ENCODE assay signal across 8 cellular contexts in genomic region chr2:230218411-230218810, GRCh38. TPM values are rescaled to one million over a fixed set of nuclear protein-coding genes. Genes with fewer than 3 reads are reported as not detected.
A peak's percentile ranks its signal among the peaks of the same experiment; 100 is the strongest.
DNase-seq lines count a peak whose midpoint lies in the region; ATAC-seq and TF ChIP-seq lines count a peak whose summit lies in the region.

No MANE protein-coding gene starts in this region.

- in situ Hi-C loops in KBM-7 (cut with MboI; ENCODE audit: low pct_unique_long_range_greater_than_20kb, low sequenced_read_pairs): no loop called here
- in situ Hi-C loops in ACHN (cut with HindIII; ENCODE audit: low pct_ligation_motif_present, low pct_unique_long_range_greater_than_20kb, low sequenced_read_pairs): no loop called here

- H3K36me3 Mint-ChIP-seq in mesothelial cell of epicardium: peaks cover 17% of the 10 kb centered on the region

- H3K9me3 ChIP-seq in adipocyte (ENCODE audit: control insufficient read depth, low read length): no peaks in the 10 kb centered on the region

- peak overlapping the region; percentile 30 for H3K4me3 Mint-ChIP-seq in mesothelial cell of epicardium

- H3K9ac ChIP-seq in adipocyte (ENCODE audit: low read length): no peak overlapping the region

- peaks cover 27% of the 10 kb centered on the region for H3K4me1 Mint-ChIP-seq in mesothelial cell of epicardium

- H3K27me3 Mint-ChIP-seq in mesothelial cell of epicardium (ENCODE audit: low read depth): no peaks in the 10 kb centered on the region

- TF ChIP-seq CTCF in mesothelial cell of epicardium (IDR thresholded peaks at IDR 0.05; ENCODE audit: unreplicated experiment): no peak

- no peaks in the 10 kb centered on the region for H3K9me3 Mint-ChIP-seq in mesothelial cell of epicardium

- peak overlapping the region; percentile 100 for H3K4me3 ChIP-seq in adipocyte (ENCODE audit: low read length)

- DNase-seq in CD1c-positive myeloid dendritic cell (ENCODE audit: extremely low spot score) (peak; percentile 73), KBM-7 (peak; percentile 77), adipocyte (ENCODE audit: low read depth) (peak; percentile 17), mesothelial cell of epicardium (ENCODE audit: low spot score in 2 of 2, unreplicated experiment in 2 of 2) (no peak), ACHN (no peak), SHP77 treated with DMSO at 0.1 percent for 48 hours (lab: John Stamatoyannopoulos, UW) (no peak), HK-2 (ENCODE audit: unreplicated experiment) (no peak)

- H3K4me1 ChIP-seq in adipocyte (ENCODE audit: control insufficient read depth, insufficient read depth, low read length): peaks cover 5% of the 10 kb centered on the region

- no peak for ATAC-seq in GM21529 (IDR thresholded peaks at IDR 0.05; ENCODE audit: unreplicated experiment)

- H3K27me3 ChIP-seq in adipocyte (replicated peaks; ENCODE audit: control insufficient read depth, insufficient read depth, low read length): no peaks in the 10 kb centered on the region

- peaks cover 28% of the 10 kb centered on the region for H3K36me3 ChIP-seq in adipocyte (ENCODE audit: control insufficient read depth, insufficient read depth, low read length, severe bottlenecking)

- H3K27ac Mint-ChIP-seq in mesothelial cell of epicardium: peak overlapping the region; percentile 22

RNA-seq across cellular contexts. Expression of gene SP110, which starts 1.4 kb away (rescaled TPM):
- total RNA-seq in mesothelial cell of epicardium: 28.8 to 30.9 TPM (median 29.6 TPM) in 3 replicates

RNA-seq across cellular contexts. Expression of gene SP140, which starts 7.1 kb away (rescaled TPM):
- 0.34 to 0.75 TPM (median 0.54 TPM) in 3 replicates for total RNA-seq in mesothelial cell of epicardium

Comparison
In these comparisons a context has a peak if more than half of its experiments do, and no peak if none do; other contexts are left out.
1. DNase-seq: peak in CD1c-positive myeloid dendritic cell (single experiment), KBM-7 (single experiment) and adipocyte (single experiment); none in mesothelial cell of epicardium (0 of 2), ACHN (single experiment), SHP77 treated with DMSO at 0.1 percent for 48 hours (single experiment) and HK-2 (single experiment).